In genomic region chrX:45806410-45807121, GRCh38 we compare ENCODE assay signal across 9 cellular contexts.
DNase-seq lines count a peak whose midpoint lies in the region; ATAC-seq, FAIRE-seq and TF ChIP-seq lines count a peak whose summit lies in the region.
"Had no signal": no experiment of that assay in that cellular context is flagged by ENCODE, and none has a peak within 500 bp of the region (broad histone marks: within the 10 kb centered on the region; RNA-seq: fewer than 3 reads in every experiment).

No MANE protein-coding gene starts in this region.

- H3K36me3 ChIP-seq in BLaER1 treated with 17β-estradiol and CSF1 and Interleukin-3, amounts not matched to agents 10 nM and 100 nM = no peaks in the 10 kb centered on the region
- no peaks in the 10 kb centered on the region for H3K36me3 ChIP-seq in Loucy (ENCODE audit: insufficient read depth, low read length)

- ATAC-seq in GM19455 (IDR thresholded peaks at IDR 0.05; ENCODE audit: unreplicated experiment) = peak; percentile 75
- peak; percentile 87 for ATAC-seq in memory B cell (ENCODE audit: low read depth)

- no peaks in the 10 kb centered on the region for H3K9me2 ChIP-seq in Loucy (replicated peaks; ENCODE audit: low read depth, low read length)

- peaks cover 0 to 9% (median 5%) of the 10 kb centered on the region in 11 experiments; a peak in 4 of 22 replicates for H3K9me3 ChIP-seq in BLaER1 treated with 17β-estradiol and CSF1 and Interleukin-3, amounts not matched to agents 10 nM and 100 nM (replicated peaks in 1 of 11)
- H3K9me3 ChIP-seq in Loucy (ENCODE audit: insufficient read depth, low read depth, low read length) = no peaks in the 10 kb centered on the region

- H4K20me1 ChIP-seq in BLaER1 treated with 17β-estradiol and CSF1 and Interleukin-3, amounts not matched to agents 10 nM and 100 nM = no peaks in the 10 kb centered on the region
- no peaks in the 10 kb centered on the region for H4K20me1 ChIP-seq in Loucy (ENCODE audit: insufficient read depth, low read length, poor library complexity, severe bottlenecking)

- peak overlapping the region in 9 of 11 experiments; percentile 46 to 75 (median 64); a peak in 18 of 22 replicates for H3K27ac ChIP-seq in BLaER1 treated with 17β-estradiol and CSF1 and Interleukin-3, amounts not matched to agents 10 nM and 100 nM
- H3K27ac ChIP-seq: HL-60 had no signal

- peak overlapping the region in 6 of 10 experiments; percentile 2 to 43 (median 20); a peak in 7 of 20 replicates for H3K4me3 ChIP-seq in BLaER1 treated with 17β-estradiol and CSF1 and Interleukin-3, amounts not matched to agents 10 nM and 100 nM
- H3K4me3 ChIP-seq in Loucy (ENCODE audit: low read length, poor library complexity, severe bottlenecking) = peak overlapping the region; percentile 69

- H3K4me1 ChIP-seq in BLaER1 treated with 17β-estradiol and CSF1 and Interleukin-3, amounts not matched to agents 10 nM and 100 nM = peaks cover 25 to 86% (median 52%) of the 10 kb centered on the region in 10 experiments
- H3K4me1 ChIP-seq in Loucy (ENCODE audit: insufficient read depth, low read length, poor library complexity, severe bottlenecking) = peaks cover 13% of the 10 kb centered on the region

- H3K36me3 Mint-ChIP-seq in memory B cell = no peaks in the 10 kb centered on the region

- H2AFZ ChIP-seq in Loucy (ENCODE audit: low read length) = 0 out of 2 replicates have a peak overlapping the region, but pooled peaks have one; percentile 44

- H3K27ac Mint-ChIP-seq in memory B cell = peak overlapping the region; percentile 92

- H3K27me3 Mint-ChIP-seq in memory B cell = peaks cover 1% of the 10 kb centered on the region

- TF ChIP-seq CTCF in Loucy (conservative IDR thresholded peaks at IDR 0.05; ENCODE audit: low read length) = no peak

- no peaks in the 10 kb centered on the region for H3F3A ChIP-seq in Loucy (ENCODE audit: low read depth)

- H3K27me3 ChIP-seq in BLaER1 treated with 17β-estradiol and CSF1 and Interleukin-3, amounts not matched to agents 10 nM and 100 nM = no peaks in the 10 kb centered on the region
- no peaks in the 10 kb centered on the region for H3K27me3 ChIP-seq in Loucy (ENCODE audit: insufficient read depth, low read length, poor library complexity, severe bottlenecking)

- H3K4me3 Mint-ChIP-seq in memory B cell = peak overlapping the region; percentile 86

- H3K9ac ChIP-seq in BLaER1 treated with 17β-estradiol and CSF1 and Interleukin-3, amounts not matched to agents 10 nM and 100 nM = peak overlapping the region in 9 of 11 experiments; percentile 33 to 69 (median 44); a peak in 15 of 22 replicates
- H3K9ac ChIP-seq in Loucy (ENCODE audit: low read depth, low read length, poor library complexity, severe bottlenecking) = peak overlapping the region; percentile 50

- peak; percentile 98 for DNase-seq in amniotic epithelial cell (ENCODE audit: low read depth)
- peak in 1 of 2 donors; percentile 4 for DNase-seq in memory B cell (ENCODE audit: low spot score in 2 of 2)
- DNase-seq in urothelium cell line (ENCODE audit: low spot score) = peak; percentile 27
- DNase-seq in GOT3 (lab: John Stamatoyannopoulos, UW) = no peak
- DNase-seq in DMS 273 treated with DMSO at 0.1 percent for 48 hours (lab: John Stamatoyannopoulos, UW) = no peak

- no peaks in the 10 kb centered on the region for H3K79me2 ChIP-seq in Loucy (ENCODE audit: insufficient read depth, low read length)

- H3K4me1 Mint-ChIP-seq in memory B cell = peaks cover 12% of the 10 kb centered on the region

- no peaks in the 10 kb centered on the region for H3K9me3 Mint-ChIP-seq in memory B cell

- FAIRE-seq in urothelium cell line (lab: Jason Lieb, UNC) = no peak

- peak overlapping the region; percentile 51 to 84 (median 74) for H3K4me2 ChIP-seq in BLaER1 treated with 17β-estradiol and CSF1 and Interleukin-3, amounts not matched to agents 10 nM and 100 nM
- peak overlapping the region; percentile 67 for H3K4me2 ChIP-seq in Loucy (ENCODE audit: low read depth, low read length, poor library complexity, severe bottlenecking)

Comparison
In these comparisons a context has a peak if more than half of its experiments do, and no peak if none do; other contexts are left out.
1. DNase-seq: peak in amniotic epithelial cell (single experiment) and urothelium cell line (single experiment); none in GOT3 (single experiment) and DMS 273 treated with DMSO at 0.1 percent for 48 hours (single experiment).